In the genomic region with DNA sequence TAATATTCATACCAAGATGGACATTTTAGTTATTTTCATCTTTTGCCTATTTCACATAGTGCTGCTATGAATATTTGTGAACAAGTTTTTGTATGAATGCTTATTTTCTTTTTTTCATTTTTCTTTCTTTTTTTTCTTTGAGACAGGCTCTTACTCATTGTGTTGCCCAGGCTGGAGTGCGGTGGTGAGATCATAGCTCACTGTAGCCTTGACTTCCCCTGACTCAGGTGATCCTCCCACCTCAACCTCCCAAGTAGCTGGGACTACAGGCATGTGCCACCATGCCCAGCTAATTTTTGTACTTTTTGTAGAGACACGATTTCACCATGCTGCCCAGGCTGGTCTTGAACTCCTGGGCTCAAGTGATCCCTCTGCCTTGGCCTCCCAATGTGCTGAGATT, we compare ENCODE assay signal across 6 cellular contexts. TPM values are rescaled to one million over a fixed set of nuclear protein-coding genes. Genes with fewer than 3 reads are reported as not detected.
DNase-seq lines count a peak whose midpoint lies in the region; ATAC-seq and TF ChIP-seq lines count a peak whose summit lies in the region.
"Not testable (repeated sequence)": the region's sequence is repeated elsewhere in the genome, so short reads cannot be mapped to it uniquely, and the experiment has no call there.

No MANE protein-coding gene starts in this region.

- TF ChIP-seq CTCF in RWPE2 (IDR thresholded peaks at IDR 0.05; ENCODE audit: poor library complexity, severe bottlenecking); activated CD8-positive, alpha-beta T cell treated with anti-CD3 and anti-CD28 coated beads for 36 hours (IDR thresholded peaks at IDR 0.05); mammary epithelial cell (conservative IDR thresholded peaks at IDR 0.05 in 1 of 2, IDR thresholded peaks at IDR 0.05 in 1 of 2; ENCODE audit: extremely low read depth in 1 of 2, insufficient read depth in 1 of 2, low read depth in 1 of 2, low read length in 2 of 2): not testable (repeated sequence)

- H3K36me3 Mint-ChIP-seq in activated CD8-positive, alpha-beta T cell treated with anti-CD3 and anti-CD28 coated beads for 36 hours (ENCODE audit: low read depth); activated naive CD4-positive, alpha-beta T cell treated with anti-CD3 and anti-CD28 coated beads for 36 hours (ENCODE audit: low read depth): not testable (repeated sequence)

- intact Hi-C loops in activated CD8-positive, alpha-beta T cell treated with anti-CD3 and anti-CD28 coated beads for 36 hours (cut with micrococcal nuclease); activated naive CD4-positive, alpha-beta T cell treated with anti-CD3 and anti-CD28 coated beads for 36 hours (cut with micrococcal nuclease); mammary epithelial cell (cut with micrococcal nuclease): not testable (repeated sequence)

- not testable (repeated sequence) for BruUV-seq in mammary epithelial cell (replicated peaks; lab: Mats Ljungman, UMichigan)

- not testable (repeated sequence) for H3K9me3 Mint-ChIP-seq in activated CD8-positive, alpha-beta T cell treated with anti-CD3 and anti-CD28 coated beads for 36 hours; activated naive CD4-positive, alpha-beta T cell treated with anti-CD3 and anti-CD28 coated beads for 36 hours

- H3K27ac ChIP-seq in RWPE2 (ENCODE audit: poor library complexity, severe bottlenecking), result not testable (repeated sequence)
- H3K27ac ChIP-seq in mammary epithelial cell (ENCODE audit: insufficient read depth, low read depth, low read length), result peak overlapping the region; percentile 8

- not testable (repeated sequence) for H3K9me3 ChIP-seq in RWPE2 (ENCODE audit: severe bottlenecking); mammary epithelial cell (replicated peaks; ENCODE audit: insufficient read depth, low read length)

- in situ Hi-C loops in mammary epithelial cell (cut with MboI; ENCODE audit: low sequenced_read_pairs in 2 of 2), result not testable (repeated sequence)

- H3K27me3 Mint-ChIP-seq in activated CD8-positive, alpha-beta T cell treated with anti-CD3 and anti-CD28 coated beads for 36 hours; activated naive CD4-positive, alpha-beta T cell treated with anti-CD3 and anti-CD28 coated beads for 36 hours (ENCODE audit: low read depth): not testable (repeated sequence)

- peak overlapping the region; percentile 44 for H2AFZ ChIP-seq in mammary epithelial cell (ENCODE audit: low read depth, low read length)

- H3K27me3 ChIP-seq in RWPE2 (ENCODE audit: insufficient read depth, poor library complexity, severe bottlenecking); mammary epithelial cell (ENCODE audit: insufficient read depth, low read length): not testable (repeated sequence)

- not testable (repeated sequence) for H3K9ac ChIP-seq in mammary epithelial cell (ENCODE audit: insufficient read depth, low read length)

- not testable (repeated sequence) for H3K4me3 ChIP-seq in RWPE2 (ENCODE audit: severe bottlenecking); mammary epithelial cell (replicated peaks in 1 of 3; ENCODE audit: insufficient read depth in 1 of 3, low read depth in 2 of 3, low read length in 3 of 3)

- H3K4me1 Mint-ChIP-seq in activated CD8-positive, alpha-beta T cell treated with anti-CD3 and anti-CD28 coated beads for 36 hours (ENCODE audit: low read depth); activated naive CD4-positive, alpha-beta T cell treated with anti-CD3 and anti-CD28 coated beads for 36 hours (ENCODE audit: low read depth): not testable (repeated sequence)

- not testable (repeated sequence) for H3K36me3 ChIP-seq in RWPE2 (ENCODE audit: low read depth); mammary epithelial cell (ENCODE audit: insufficient read depth, low read length)

- not testable (repeated sequence) for DNase-seq in RWPE2 (ENCODE audit: low spot score)
- DNase-seq in activated CD8-positive, alpha-beta T cell treated with anti-CD3 and anti-CD28 coated beads for 36 hours, result peak; percentile 34
- peak; percentile 28 for DNase-seq in activated naive CD4-positive, alpha-beta T cell treated with anti-CD3 and anti-CD28 coated beads for 36 hours
- peak; percentile 65 for DNase-seq in mammary epithelial cell
- peak; percentile 14 for DNase-seq in glomerular visceral epithelial cell (ENCODE audit: extremely low spot score)
- peak; percentile 7 for DNase-seq in stimulated activated CD4-positive, alpha-beta T cell treated with anti-CD3 and anti-CD28 coated beads, Interleukin-15, amount 100 ng/mL, for 24 hours

- H3K4me3 Mint-ChIP-seq in activated CD8-positive, alpha-beta T cell treated with anti-CD3 and anti-CD28 coated beads for 36 hours; activated naive CD4-positive, alpha-beta T cell treated with anti-CD3 and anti-CD28 coated beads for 36 hours: not testable (repeated sequence)

- not testable (repeated sequence) for H3K27ac Mint-ChIP-seq in activated CD8-positive, alpha-beta T cell treated with anti-CD3 and anti-CD28 coated beads for 36 hours; activated naive CD4-positive, alpha-beta T cell treated with anti-CD3 and anti-CD28 coated beads for 36 hours

- not testable (repeated sequence) for H4K20me1 ChIP-seq in mammary epithelial cell (ENCODE audit: insufficient read depth, low read length)

- CTCF ChIA-PET in activated CD8-positive, alpha-beta T cell treated with anti-CD3 and anti-CD28 coated beads for 36 hours (lab: Charles Lee); mammary epithelial cell (lab: Charles Lee; ENCODE audit: low non-redundant PET): not testable (repeated sequence)
- CTCF ChIA-PET in activated naive CD4-positive, alpha-beta T cell treated with anti-CD3 and anti-CD28 coated beads for 36 hours (lab: Charles Lee), result interaction anchor here (0.6 kb wide), 1 partner anchor 11 kb away, joined by 3 read pairs; no protein-coding TSS in a partner anchor

- H3K4me2 ChIP-seq in mammary epithelial cell (ENCODE audit: insufficient read depth, low read depth, low read length), result peak overlapping the region; percentile 28

- dilution Hi-C loops in mammary epithelial cell (cut with HindIII; ENCODE audit: low sequenced_read_pairs), result not testable (repeated sequence)

- H3K4me1 ChIP-seq in RWPE2 (ENCODE audit: insufficient read depth, poor library complexity, severe bottlenecking); mammary epithelial cell (ENCODE audit: insufficient read depth, low read length): not testable (repeated sequence)

- H3K79me2 ChIP-seq in mammary epithelial cell (ENCODE audit: insufficient read depth, low read length), result not testable (repeated sequence)

- POLR2A ChIA-PET in activated CD8-positive, alpha-beta T cell treated with anti-CD3 and anti-CD28 coated beads for 36 hours (lab: Charles Lee), result not testable (repeated sequence)

- peak; percentile 53; the same call in 2 of the 3 replicates for ATAC-seq in RWPE2 (ENCODE audit: low read depth)
- peak; percentile 65 for ATAC-seq in activated CD8-positive, alpha-beta T cell treated with anti-CD3 and anti-CD28 coated beads for 36 hours

- WGBS in mammary epithelial cell (ENCODE audit: low coverage, missing lambda C conversion rate), result 0% methylated on average over 2 of the region's 2 CpGs

RNA-seq across cellular contexts. Expression of gene RPS3A, which starts 21.4 kb away (rescaled TPM):
- total RNA-seq in activated CD8-positive, alpha-beta T cell treated with anti-CD3 and anti-CD28 coated beads for 36 hours, result 1,000 to 10,000 TPM; 3,072 to 3,095 TPM
- 1,000 to 10,000 TPM; 3,793 to 3,917 TPM for total RNA-seq in activated naive CD4-positive, alpha-beta T cell treated with anti-CD3 and anti-CD28 coated beads for 36 hours
- 1,000 to 10,000 TPM; 1,437 to 1,463 TPM for total RNA-seq in mammary epithelial cell
- 1,779 TPM for polyA plus RNA-seq in mammary epithelial cell
- polyA minus RNA-seq in mammary epithelial cell, result 497 TPM
